Comparison of ENCODE assay signal across 25 cellular contexts in genomic region chr1:43951021-43951985, GRCh38. TPM values are rescaled to one million over a fixed set of nuclear protein-coding genes. Genes with fewer than 3 reads are reported as not detected.
A peak's percentile ranks its signal among the peaks of the same experiment; 100 is the strongest.
DNase-seq lines count a peak whose midpoint lies in the region; ATAC-seq, FAIRE-seq and TF ChIP-seq lines count a peak whose summit lies in the region.
"Had no signal": no experiment of that assay in that cellular context is flagged by ENCODE, and none has a peak within 500 bp of the region (broad histone marks: within the 10 kb centered on the region; RNA-seq: fewer than 3 reads in every experiment).

No MANE protein-coding gene starts in this region.

- no peaks in the 10 kb centered on the region for H3K9me3 ChIP-seq in K562 (replicated peaks; ENCODE audit: control insufficient read depth, insufficient read depth, low read depth, low read length)
- H3K9me3 ChIP-seq: MG63 had no signal

- FAIRE-seq in K562 (lab: Jason Lieb, UNC): peak; percentile 26
- FAIRE-seq: colon, endometrium, GM12891, HepG2 had no signal

- H3K9me3 Mint-ChIP-seq in type B pancreatic cell (no peaks in the 10 kb centered on the region), T-cell (no peaks in the 10 kb centered on the region)
- H3K9me3 Mint-ChIP-seq in activated T-helper 1 cell treated with anti-CD3 and anti-CD28 coated beads, Interleukin-12 subunit alpha, Interleukin-12 subunit beta, Interleukin-2, Interleukin-4 antibody, amounts not matched to agents 30 ng/mL and 10 ng/mL and 1 ng/mL, durations not matched to agents 14 hours and 24 hours and 36 hours: no peaks in the 10 kb centered on the region
- H3K9me3 Mint-ChIP-seq: activated naive CD4-positive, alpha-beta T cell treated with anti-CD3 and anti-CD28 coated beads for 36 hours; activated T-cell treated with anti-CD3 and anti-CD28 coated beads, Interleukin-2, amount 50 U/mL, for 24 hours; naive thymus-derived CD4-positive, alpha-beta T cell; stimulated activated naive CD8-positive, alpha-beta T cell treated with anti-CD3 and anti-CD28 coated beads, Interleukin-15, amount 100 ng/mL, for 72 hours had no signal

- no peak overlapping the region for H3K4me3 ChIP-seq in K562
- H3K4me3 ChIP-seq: MG63, skin epidermis had no signal

- peaks cover 16 to 35% of the 10 kb centered on the region in 2 experiments; a peak in 4 of 5 replicates for H3K4me1 ChIP-seq in K562 (replicated peaks in 1 of 2; ENCODE audit: control insufficient read depth in 2 of 2, insufficient read depth in 2 of 2, low read length in 2 of 2)
- H3K4me1 ChIP-seq: foreskin keratinocyte had no signal

- H3K4me1 Mint-ChIP-seq in type B pancreatic cell (ENCODE audit: unreplicated experiment) (peaks cover 31% of the 10 kb centered on the region), T-cell (peaks cover 30 to 33% (median 33%) of the 10 kb centered on the region in 3 donors)
- peaks cover 26% of the 10 kb centered on the region for H3K4me1 Mint-ChIP-seq in activated T-helper 1 cell treated with anti-CD3 and anti-CD28 coated beads, Interleukin-12 subunit alpha, Interleukin-12 subunit beta, Interleukin-2, Interleukin-4 antibody, amounts not matched to agents 30 ng/mL and 10 ng/mL and 1 ng/mL, durations not matched to agents 14 hours and 24 hours and 36 hours (ENCODE audit: low read depth)

- H3K36me3 Mint-ChIP-seq in type B pancreatic cell (peaks cover 6% of the 10 kb centered on the region), T-cell (peaks cover 7% of the 10 kb centered on the region)
- peaks cover 8% of the 10 kb centered on the region for H3K36me3 Mint-ChIP-seq in activated T-helper 1 cell treated with anti-CD3 and anti-CD28 coated beads, Interleukin-12 subunit alpha, Interleukin-12 subunit beta, Interleukin-2, Interleukin-4 antibody, amounts not matched to agents 30 ng/mL and 10 ng/mL and 1 ng/mL, durations not matched to agents 14 hours and 24 hours and 36 hours (ENCODE audit: low read depth)

- peaks cover 22% of the 10 kb centered on the region for H3K36me3 ChIP-seq in K562 (ENCODE audit: control insufficient read depth, insufficient read depth, low read length)

- POLR2A ChIA-PET in K562 (lab: Yijun Ruan, JAX): interaction anchor here (0.6 to 1.7 kb wide), 3 partner anchors 8 to 85 kb away, joined by 3 to 6 read pairs (median 6); no protein-coding TSS in a partner anchor
- POLR2A ChIA-PET in T-cell (lab: Charles Lee): no interaction called here

- H4K20me1 ChIP-seq in K562 (replicated peaks; ENCODE audit: control insufficient read depth, insufficient read depth, low read length): 0 out of 2 replicates have a peak, but pooled peaks cover 7% of the 10 kb centered on the region

- peak; percentile 51 for DNase-seq in NCI-H510A treated with DMSO at 0.1 percent for 48 hours (lab: John Stamatoyannopoulos, UW)
- DNase-seq in NCI-H510A (lab: John Stamatoyannopoulos, UW): no peak
- no peak for DNase-seq in K562 (ENCODE audit: extremely low read depth in 1 of 4, low spot score in 3 of 4)
- DNase-seq in kidney tubule cell (ENCODE audit: low spot score): peak; percentile 78
- no peak for DNase-seq in type B pancreatic cell (ENCODE audit: extremely low spot score, unreplicated experiment)
- no peak for DNase-seq in activated T-helper 1 cell treated with anti-CD3 and anti-CD28 coated beads, Interleukin-12 subunit alpha, Interleukin-12 subunit beta, Interleukin-2, Interleukin-4 antibody, amounts not matched to agents 30 ng/mL and 10 ng/mL and 1 ng/mL, durations not matched to agents 14 hours and 24 hours and 36 hours (ENCODE audit: low spot score)
- no peak for DNase-seq in T-cell
- DNase-seq in sciatic nerve (ENCODE audit: low spot score): no peak
- DNase-seq: 8988T; activated CD4-positive, alpha-beta T cell treated with anti-CD3 and anti-CD28 coated beads, Interleukin-2, amount 50 U/mL, for 48 hours; activated naive CD4-positive, alpha-beta T cell treated with anti-CD3 and anti-CD28 coated beads for 36 hours; activated T-cell treated with anti-CD3 and anti-CD28 coated beads, Interleukin-2, amount 50 U/mL, for 24 hours; HCEC 1CT; mesendoderm; MG63; naive thymus-derived CD4-positive, alpha-beta T cell; stimulated activated naive CD8-positive, alpha-beta T cell treated with anti-CD3 and anti-CD28 coated beads, Interleukin-15, amount 100 ng/mL, for 72 hours had no signal

- WGBS in K562 (ENCODE audit: insufficient coverage, low coverage, missing lambda C conversion rate): 81% methylated on average over 4 of the region's 4 CpGs

- no peaks in the 10 kb centered on the region for H3K27me3 ChIP-seq in K562 (ENCODE audit: control insufficient read depth in 2 of 2, insufficient read depth in 2 of 2, low read length in 2 of 2)
- H3K27me3 ChIP-seq: foreskin keratinocyte, MG63 had no signal

- TF ChIP-seq CTCF in K562 (IDR thresholded peaks at IDR 0.05 in 2 of 3, conservative IDR thresholded peaks at IDR 0.05 in 1 of 3; ENCODE audit: insufficient read depth in 2 of 3, low read depth in 1 of 3, low read length in 3 of 3): no peak
- TF ChIP-seq CTCF in type B pancreatic cell (conservative IDR thresholded peaks at IDR 0.05): no peak

- H3K4me3 Mint-ChIP-seq in type B pancreatic cell (no peak overlapping the region), T-cell (no peak overlapping the region)
- no peak overlapping the region for H3K4me3 Mint-ChIP-seq in activated T-helper 1 cell treated with anti-CD3 and anti-CD28 coated beads, Interleukin-12 subunit alpha, Interleukin-12 subunit beta, Interleukin-2, Interleukin-4 antibody, amounts not matched to agents 30 ng/mL and 10 ng/mL and 1 ng/mL, durations not matched to agents 14 hours and 24 hours and 36 hours
- H3K4me3 Mint-ChIP-seq: activated naive CD4-positive, alpha-beta T cell treated with anti-CD3 and anti-CD28 coated beads for 36 hours; activated T-cell treated with anti-CD3 and anti-CD28 coated beads, Interleukin-2, amount 50 U/mL, for 24 hours; stimulated activated naive CD8-positive, alpha-beta T cell treated with anti-CD3 and anti-CD28 coated beads, Interleukin-15, amount 100 ng/mL, for 72 hours had no signal

- no TSS peak for BruUV-seq in K562 (replicated peaks; lab: Mats Ljungman, UMichigan)

- no peak overlapping the region for H3K4me2 ChIP-seq in K562 (ENCODE audit: insufficient read depth, low read length)

- no peak for TF ChIP-seq EP300 in K562 (IDR thresholded peaks at IDR 0.05; ENCODE audit: low read length)

- peaks cover 30% of the 10 kb centered on the region for H3K79me2 ChIP-seq in K562 (ENCODE audit: control insufficient read depth, insufficient read depth, low read length)

- H3K9me1 ChIP-seq in K562 (ENCODE audit: control insufficient read depth, insufficient read depth, low read length): no peaks in the 10 kb centered on the region

- no peak for ATAC-seq in K562
- ATAC-seq in T-cell (replicated peaks in 1 of 4): no peak
- no peak for ATAC-seq in sciatic nerve
- ATAC-seq: foreskin keratinocyte; HepG2; naive thymus-derived CD4-positive, alpha-beta T cell; stimulated activated naive CD8-positive, alpha-beta T cell treated with anti-CD3 and anti-CD28 coated beads, Interleukin-15, amount 100 ng/mL, for 72 hours had no signal

- intact Hi-C loops in K562 (cut with micrococcal nuclease): no loop called here
- intact Hi-C loops in activated T-helper 1 cell treated with anti-CD3 and anti-CD28 coated beads, Interleukin-12 subunit alpha, Interleukin-12 subunit beta, Interleukin-2, Interleukin-4 antibody, amounts not matched to agents 30 ng/mL and 10 ng/mL and 1 ng/mL, durations not matched to agents 14 hours and 24 hours and 36 hours (cut with micrococcal nuclease): no loop called here
- intact Hi-C loops in sciatic nerve (cut with DNase I): no loop called here

- H3K27me3 Mint-ChIP-seq in type B pancreatic cell (no peaks in the 10 kb centered on the region), T-cell (no peaks in the 10 kb centered on the region)
- no peaks in the 10 kb centered on the region for H3K27me3 Mint-ChIP-seq in activated T-helper 1 cell treated with anti-CD3 and anti-CD28 coated beads, Interleukin-12 subunit alpha, Interleukin-12 subunit beta, Interleukin-2, Interleukin-4 antibody, amounts not matched to agents 30 ng/mL and 10 ng/mL and 1 ng/mL, durations not matched to agents 14 hours and 24 hours and 36 hours (ENCODE audit: insufficient read depth)
- H3K27me3 Mint-ChIP-seq: activated T-cell treated with anti-CD3 and anti-CD28 coated beads, Interleukin-2, amount 50 U/mL, for 24 hours; naive thymus-derived CD4-positive, alpha-beta T cell; stimulated activated naive CD8-positive, alpha-beta T cell treated with anti-CD3 and anti-CD28 coated beads, Interleukin-15, amount 100 ng/mL, for 72 hours had no signal

- CTCF ChIA-PET in K562 (lab: Yijun Ruan, JAX; ENCODE audit: low intra/inter-chr PET ratio): no interaction called here
- CTCF ChIA-PET in T-cell (lab: Charles Lee): no interaction called here

- H2AFZ ChIP-seq in K562 (ENCODE audit: low read depth, low read length): no peak overlapping the region
- H2AFZ ChIP-seq: parathyroid adenoma had no signal

- H3K27ac ChIP-seq in K562 (ENCODE audit: extremely low read depth, low read depth, low read length): no peak overlapping the region
- H3K27ac ChIP-seq: foreskin keratinocyte, parathyroid adenoma, skin epidermis, VCaP had no signal

- in situ Hi-C loops in K562 (cut with MboI): no loop called here

- TF ChIP-seq POLR2A in K562 (conservative IDR thresholded peaks at IDR 0.05): no peak

- H3K27ac Mint-ChIP-seq in type B pancreatic cell (peak overlapping the region; percentile 24), T-cell (no peak overlapping the region)
- H3K27ac Mint-ChIP-seq in activated T-helper 1 cell treated with anti-CD3 and anti-CD28 coated beads, Interleukin-12 subunit alpha, Interleukin-12 subunit beta, Interleukin-2, Interleukin-4 antibody, amounts not matched to agents 30 ng/mL and 10 ng/mL and 1 ng/mL, durations not matched to agents 14 hours and 24 hours and 36 hours: no peak overlapping the region
- H3K27ac Mint-ChIP-seq: activated naive CD4-positive, alpha-beta T cell treated with anti-CD3 and anti-CD28 coated beads for 36 hours; activated T-cell treated with anti-CD3 and anti-CD28 coated beads, Interleukin-2, amount 50 U/mL, for 24 hours had no signal

- TF ChIP-seq RAD21 in K562 (CRISPR knock-in tag; conservative IDR thresholded peaks at IDR 0.05 in 1 of 2, IDR thresholded peaks at IDR 0.05 in 1 of 2): no peak

- no peak overlapping the region for H3K9ac ChIP-seq in K562 (ENCODE audit: insufficient read depth in 1 of 2, low read depth in 2 of 2, low read length in 2 of 2)
- H3K9ac ChIP-seq: parathyroid adenoma had no signal

RNA-seq across cellular contexts. Expression of gene IPO13, which starts 4.6 kb away (rescaled TPM):
- total RNA-seq in K562 (2011; cell fraction: chromatin; rRNA removed; ENCODE audit: low replicate concordance): 24.0 and 67.1 TPM in 2 replicates
- total RNA-seq in K562 (2011; cell fraction: nucleolus; rRNA removed): 41.3 and 46.4 TPM in 2 replicates
- total RNA-seq in K562 (2011; cell fraction: nucleoplasm; rRNA removed): 28.3 and 29.6 TPM in 2 replicates
- total RNA-seq in K562 (2014; rRNA removed) (17.5 and 27.9 TPM in 2 replicates), K562 (2014; rRNA removed; fragmentation: Illumina TruSeq; extraction: Trizol) (7.8 and 10.0 TPM in 2 replicates), K562 (2015; rRNA removed; fragmentation: Illumina TruSeq; extraction: Trizol) (16.1 and 16.2 TPM in 2 replicates), K562 (2021) (28.4 and 30.8 TPM in 2 replicates), type B pancreatic cell (ENCODE audit: low replicate concordance) (31.5 and 39.4 TPM in 2 replicates), T-cell (10 to 100 TPM; 15.3 to 24.3 (median 22.1) TPM), sciatic nerve (29.0 TPM)
- polyA plus RNA-seq in K562 (2011; rRNA removed) (13.9 and 19.1 TPM in 2 replicates), K562 (2014; fragmentation: Illumina TruSeq; extraction: Trizol) (24.7 and 27.1 TPM in 2 replicates), K562 (2014; fragmentation: Nextera tagmentation; extraction: Ambion mirVana) (1 to 10 TPM; 7.0 to 9.8 TPM), K562 (2014; rRNA removed) (18.6 and 22.0 TPM in 2 replicates)
- 27.1 and 36.4 TPM in 2 replicates for polyA plus RNA-seq in K562 (2011; cell fraction: cytosol; rRNA removed)
- polyA plus RNA-seq in K562 (2011; cell fraction: nucleus; rRNA removed): 59.2 and 89.3 TPM in 2 replicates
- polyA plus RNA-seq in K562 (2012): 27.4 and 30.4 TPM in 2 replicates
- 18.8 and 24.2 TPM in 2 replicates for polyA minus RNA-seq in K562 (2011; rRNA and poly(A)+ RNA removed)
- polyA minus RNA-seq in K562 (2011; cell fraction: cytosol; rRNA and poly(A)+ RNA removed): 16.5 and 21.7 TPM in 2 replicates
- 18.4 and 22.3 TPM in 2 replicates for polyA minus RNA-seq in K562 (2011; cell fraction: nucleus; rRNA and poly(A)+ RNA removed)
- 28.6 and 33.9 TPM in 2 replicates for total RNA-seq in activated T-helper 1 cell treated with anti-CD3 and anti-CD28 coated beads, Interleukin-12 subunit alpha, Interleukin-12 subunit beta, Interleukin-2, Interleukin-4 antibody, amounts not matched to agents 30 ng/mL and 10 ng/mL and 1 ng/mL, durations not matched to agents 14 hours and 24 hours and 36 hours

RNA-seq across cellular contexts. Expression of gene ARTN, which starts 17.7 kb away (rescaled TPM):
- 0.74 TPM in 1 of 2 replicates, not detected in the other for total RNA-seq in K562 (2011; cell fraction: chromatin; rRNA removed; ENCODE audit: low replicate concordance)
- 0.92 and 1.0 TPM in 2 replicates for total RNA-seq in K562 (2011; cell fraction: nucleolus; rRNA removed)
- 0.44 and 0.61 TPM in 2 replicates for total RNA-seq in K562 (2011; cell fraction: nucleoplasm; rRNA removed)
- total RNA-seq in K562 (2014; rRNA removed): not detected in 2 replicates
- total RNA-seq in K562 (2014; rRNA removed; fragmentation: Illumina TruSeq; extraction: Trizol): not detected in 2 replicates
- total RNA-seq in K562 (2015; rRNA removed; fragmentation: Illumina TruSeq; extraction: Trizol): not detected in 2 replicates
- total RNA-seq in K562 (2021): 0.38 TPM in 1 of 2 replicates, not detected in the other
- polyA plus RNA-seq in K562 (2011; rRNA removed): 0.06 and 0.07 TPM in 2 replicates
- polyA plus RNA-seq in K562 (2011; cell fraction: cytosol; rRNA removed): not detected in 2 replicates
- 0.46 and 0.50 TPM in 2 replicates for polyA plus RNA-seq in K562 (2011; cell fraction: nucleus; rRNA removed)
- 0.22 and 0.55 TPM in 2 replicates for polyA plus RNA-seq in K562 (2012)
- polyA plus RNA-seq in K562 (2014; fragmentation: Illumina TruSeq; extraction: Trizol): not detected in 2 replicates
- polyA plus RNA-seq in K562 (2014; fragmentation: Nextera tagmentation; extraction: Ambion mirVana): not detected
- polyA plus RNA-seq in K562 (2014; rRNA removed): not detected in 2 replicates
- polyA minus RNA-seq in K562 (2011; rRNA and poly(A)+ RNA removed): not detected in 2 replicates
- polyA minus RNA-seq in K562 (2011; cell fraction: cytosol; rRNA and poly(A)+ RNA removed): not detected in 2 replicates
- 0.11 and 0.27 TPM in 2 replicates for polyA minus RNA-seq in K562 (2011; cell fraction: nucleus; rRNA and poly(A)+ RNA removed)
- 6.4 and 7.2 TPM in 2 replicates for total RNA-seq in type B pancreatic cell (ENCODE audit: low replicate concordance)
- total RNA-seq in activated T-helper 1 cell treated with anti-CD3 and anti-CD28 coated beads, Interleukin-12 subunit alpha, Interleukin-12 subunit beta, Interleukin-2, Interleukin-4 antibody, amounts not matched to agents 30 ng/mL and 10 ng/mL and 1 ng/mL, durations not matched to agents 14 hours and 24 hours and 36 hours: 0.24 and 0.88 TPM in 2 replicates
- total RNA-seq in T-cell: 1 to 10 TPM in 1 of 5 donors, under 1 TPM in 3, not detected in 1; 0.35 to 1.5 (median 0.51) TPM
- 0.94 TPM for total RNA-seq in sciatic nerve
- total RNA-seq: activated naive CD4-positive, alpha-beta T cell treated with anti-CD3 and anti-CD28 coated beads for 36 hours had no signal
- polyA plus RNA-seq: naive thymus-derived CD4-positive, alpha-beta T cell had no signal

RNA-seq across cellular contexts. Expression of gene DPH2, which starts 18.5 kb away (rescaled TPM):
- 110 and 268 TPM in 2 replicates for total RNA-seq in K562 (2011; cell fraction: chromatin; rRNA removed; ENCODE audit: low replicate concordance)
- 191 and 199 TPM in 2 replicates for total RNA-seq in K562 (2011; cell fraction: nucleolus; rRNA removed)
- 123 and 150 TPM in 2 replicates for total RNA-seq in K562 (2011; cell fraction: nucleoplasm; rRNA removed)
- total RNA-seq in K562 (2014; rRNA removed): 87.5 and 122 TPM in 2 replicates
- 31.9 and 39.4 TPM in 2 replicates for total RNA-seq in K562 (2014; rRNA removed; fragmentation: Illumina TruSeq; extraction: Trizol)
- total RNA-seq in K562 (2015; rRNA removed; fragmentation: Illumina TruSeq; extraction: Trizol): 66.8 and 68.1 TPM in 2 replicates
- 94.1 and 97.3 TPM in 2 replicates for total RNA-seq in K562 (2021)
- 63.1 and 71.2 TPM in 2 replicates for polyA plus RNA-seq in K562 (2011; rRNA removed)
- polyA plus RNA-seq in K562 (2011; cell fraction: cytosol; rRNA removed): 117 and 149 TPM in 2 replicates
- polyA plus RNA-seq in K562 (2011; cell fraction: nucleus; rRNA removed): 379 and 380 TPM in 2 replicates
- polyA plus RNA-seq in K562 (2012): 39.2 and 65.5 TPM in 2 replicates
- 81.1 and 106 TPM in 2 replicates for polyA plus RNA-seq in K562 (2014; fragmentation: Illumina TruSeq; extraction: Trizol)
- 10 to 100 TPM; 17.9 to 27.0 TPM for polyA plus RNA-seq in K562 (2014; fragmentation: Nextera tagmentation; extraction: Ambion mirVana)
- polyA plus RNA-seq in K562 (2014; rRNA removed): 93.2 and 110 TPM in 2 replicates
- 50.3 and 52.5 TPM in 2 replicates for polyA minus RNA-seq in K562 (2011; rRNA and poly(A)+ RNA removed)
- 35.5 and 48.5 TPM in 2 replicates for polyA minus RNA-seq in K562 (2011; cell fraction: cytosol; rRNA and poly(A)+ RNA removed)
- 96.7 and 113 TPM in 2 replicates for polyA minus RNA-seq in K562 (2011; cell fraction: nucleus; rRNA and poly(A)+ RNA removed)
- total RNA-seq in type B pancreatic cell (ENCODE audit: low replicate concordance): 25.7 and 30.2 TPM in 2 replicates
- 73.8 and 74.8 TPM in 2 replicates for total RNA-seq in activated T-helper 1 cell treated with anti-CD3 and anti-CD28 coated beads, Interleukin-12 subunit alpha, Interleukin-12 subunit beta, Interleukin-2, Interleukin-4 antibody, amounts not matched to agents 30 ng/mL and 10 ng/mL and 1 ng/mL, durations not matched to agents 14 hours and 24 hours and 36 hours
- total RNA-seq in T-cell: 10 to 100 TPM; 22.1 to 46.6 (median 41.8) TPM
- total RNA-seq in sciatic nerve: 12.0 TPM

RNA-seq across cellular contexts. Expression of gene ATP6V0B, which starts 23.5 kb away (rescaled TPM):
- total RNA-seq in K562 (2011; cell fraction: chromatin; rRNA removed; ENCODE audit: low replicate concordance): 240 and 478 TPM in 2 replicates
- 771 and 1,062 TPM in 2 replicates for total RNA-seq in K562 (2011; cell fraction: nucleolus; rRNA removed)
- total RNA-seq in K562 (2011; cell fraction: nucleoplasm; rRNA removed): 571 and 616 TPM in 2 replicates
- total RNA-seq in K562 (2014; rRNA removed) (296 and 328 TPM in 2 replicates), K562 (2014; rRNA removed; fragmentation: Illumina TruSeq; extraction: Trizol) (143 and 167 TPM in 2 replicates), K562 (2015; rRNA removed; fragmentation: Illumina TruSeq; extraction: Trizol) (196 and 203 TPM in 2 replicates), K562 (2021) (279 and 286 TPM in 2 replicates), type B pancreatic cell (ENCODE audit: low replicate concordance) (115 and 135 TPM in 2 replicates), T-cell (10 to 100 TPM; 57.5 to 88.6 (median 69.5) TPM), sciatic nerve (79.4 TPM)
- polyA plus RNA-seq in K562 (2011; rRNA removed) (220 and 288 TPM in 2 replicates), K562 (2014; fragmentation: Illumina TruSeq; extraction: Trizol) (186 and 195 TPM in 2 replicates), K562 (2014; fragmentation: Nextera tagmentation; extraction: Ambion mirVana) (100 to 1,000 TPM; 137 to 276 TPM), K562 (2014; rRNA removed) (282 and 348 TPM in 2 replicates)
- 552 and 632 TPM in 2 replicates for polyA plus RNA-seq in K562 (2011; cell fraction: cytosol; rRNA removed)
- polyA plus RNA-seq in K562 (2011; cell fraction: nucleus; rRNA removed): 601 and 849 TPM in 2 replicates
- 179 and 264 TPM in 2 replicates for polyA plus RNA-seq in K562 (2012)
- 127 and 130 TPM in 2 replicates for polyA minus RNA-seq in K562 (2011; rRNA and poly(A)+ RNA removed)
- polyA minus RNA-seq in K562 (2011; cell fraction: cytosol; rRNA and poly(A)+ RNA removed): 83.6 and 86.7 TPM in 2 replicates
- polyA minus RNA-seq in K562 (2011; cell fraction: nucleus; rRNA and poly(A)+ RNA removed): 102 and 149 TPM in 2 replicates
- 187 and 195 TPM in 2 replicates for total RNA-seq in activated T-helper 1 cell treated with anti-CD3 and anti-CD28 coated beads, Interleukin-12 subunit alpha, Interleukin-12 subunit beta, Interleukin-2, Interleukin-4 antibody, amounts not matched to agents 30 ng/mL and 10 ng/mL and 1 ng/mL, durations not matched to agents 14 hours and 24 hours and 36 hours

RNA-seq across cellular contexts. Expression of gene B4GALT2, which starts 27.7 kb away (rescaled TPM):
- 27.8 and 57.7 TPM in 2 replicates for total RNA-seq in K562 (2011; cell fraction: chromatin; rRNA removed; ENCODE audit: low replicate concordance)
- 51.2 and 57.7 TPM in 2 replicates for total RNA-seq in K562 (2011; cell fraction: nucleolus; rRNA removed)
- total RNA-seq in K562 (2011; cell fraction: nucleoplasm; rRNA removed): 45.8 and 54.2 TPM in 2 replicates
- total RNA-seq in K562 (2014; rRNA removed) (86.8 and 116 TPM in 2 replicates), K562 (2014; rRNA removed; fragmentation: Illumina TruSeq; extraction: Trizol) (23.4 and 31.0 TPM in 2 replicates), K562 (2015; rRNA removed; fragmentation: Illumina TruSeq; extraction: Trizol) (43.8 and 45.9 TPM in 2 replicates), K562 (2021) (76.2 and 78.0 TPM in 2 replicates), type B pancreatic cell (ENCODE audit: low replicate concordance) (44.3 and 54.8 TPM in 2 replicates), T-cell (1 to 10 TPM; 1.2 to 5.3 (median 3.1) TPM), sciatic nerve (26.5 TPM)
- polyA plus RNA-seq in K562 (2011; rRNA removed) (39.0 and 43.9 TPM in 2 replicates), K562 (2014; fragmentation: Illumina TruSeq; extraction: Trizol) (63.7 and 69.7 TPM in 2 replicates), K562 (2014; fragmentation: Nextera tagmentation; extraction: Ambion mirVana) (1 to 10 TPM; 1.3 to 2.8 TPM), K562 (2014; rRNA removed) (71.9 and 85.4 TPM in 2 replicates)
- polyA plus RNA-seq in K562 (2011; cell fraction: cytosol; rRNA removed): 78.6 and 206 TPM in 2 replicates
- 55.1 and 117 TPM in 2 replicates for polyA plus RNA-seq in K562 (2011; cell fraction: nucleus; rRNA removed)
- polyA plus RNA-seq in K562 (2012): 44.8 and 50.7 TPM in 2 replicates
- polyA minus RNA-seq in K562 (2011; rRNA and poly(A)+ RNA removed): 21.4 and 27.7 TPM in 2 replicates
- 40.9 and 42.3 TPM in 2 replicates for polyA minus RNA-seq in K562 (2011; cell fraction: cytosol; rRNA and poly(A)+ RNA removed)
- 26.7 and 28.3 TPM in 2 replicates for polyA minus RNA-seq in K562 (2011; cell fraction: nucleus; rRNA and poly(A)+ RNA removed)
- total RNA-seq in activated T-helper 1 cell treated with anti-CD3 and anti-CD28 coated beads, Interleukin-12 subunit alpha, Interleukin-12 subunit beta, Interleukin-2, Interleukin-4 antibody, amounts not matched to agents 30 ng/mL and 10 ng/mL and 1 ng/mL, durations not matched to agents 14 hours and 24 hours and 36 hours: 51.2 and 51.3 TPM in 2 replicates
- polyA plus RNA-seq: naive thymus-derived CD4-positive, alpha-beta T cell had no signal

Comparison
In these comparisons a context has a peak if more than half of its experiments do, and no peak if none do; other contexts are left out.
1. DNase-seq: peak in NCI-H510A treated with DMSO at 0.1 percent for 48 hours (single experiment) and kidney tubule cell (single experiment); none in NCI-H510A (single experiment), K562 (0 of 4), type B pancreatic cell (single experiment), activated T-helper 1 cell treated with anti-CD3 and anti-CD28 coated beads, Interleukin-12 subunit alpha, Interleukin-12 subunit beta, Interleukin-2, Interleukin-4 antibody, amounts not matched to agents 30 ng/mL and 10 ng/mL and 1 ng/mL, durations not matched to agents 14 hours and 24 hours and 36 hours (single experiment), T-cell (0 of 34) and sciatic nerve (single experiment).